1 cellular context compared by ENCODE assay signal in the genomic region with DNA sequence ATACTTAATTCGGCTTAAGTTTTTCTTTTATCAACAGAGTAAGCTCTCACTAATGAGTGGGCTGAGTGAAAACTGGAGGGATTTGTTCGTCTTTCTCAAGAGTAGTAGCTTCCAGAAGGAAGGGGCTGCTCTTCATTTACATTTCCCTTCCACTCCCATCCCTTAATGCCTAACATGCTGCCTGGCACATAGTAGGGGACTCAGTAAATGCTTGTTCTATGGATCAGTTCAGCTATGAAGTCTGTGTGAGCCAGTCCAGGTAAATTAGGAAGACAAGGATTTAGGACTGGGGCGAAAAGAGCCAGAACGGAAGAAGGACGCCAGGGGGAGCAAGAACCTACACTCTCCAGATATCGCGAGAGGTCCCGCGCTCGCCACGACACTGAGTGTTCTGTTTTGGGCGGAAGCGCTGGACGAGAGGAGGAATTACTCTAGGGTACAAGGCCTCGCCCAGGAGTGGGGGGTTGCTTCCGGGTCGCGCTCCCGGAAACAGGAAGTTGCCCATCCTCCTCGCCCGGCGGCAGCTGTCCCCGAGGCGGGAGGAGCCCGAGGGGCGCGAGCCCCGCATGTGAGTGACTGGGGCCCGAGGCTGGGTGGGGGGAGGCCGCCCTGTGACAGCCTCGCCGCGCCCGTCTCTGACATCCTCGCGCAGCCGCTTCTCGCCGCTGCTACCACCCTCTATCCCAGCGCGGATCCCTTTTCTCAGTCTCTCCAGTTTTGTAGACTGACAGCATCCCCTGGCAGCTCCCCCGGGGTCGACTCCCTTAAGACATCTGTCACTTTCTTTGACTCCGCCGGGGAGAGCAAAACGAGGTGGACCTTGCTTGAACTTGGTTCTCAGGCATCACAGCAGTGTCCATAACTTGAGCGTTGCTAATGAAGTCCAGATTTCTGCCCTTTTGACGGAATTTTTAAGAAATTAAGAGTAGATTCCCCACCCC.
TF ChIP-seq lines count a peak whose summit lies in the region.

A gene with protein sequence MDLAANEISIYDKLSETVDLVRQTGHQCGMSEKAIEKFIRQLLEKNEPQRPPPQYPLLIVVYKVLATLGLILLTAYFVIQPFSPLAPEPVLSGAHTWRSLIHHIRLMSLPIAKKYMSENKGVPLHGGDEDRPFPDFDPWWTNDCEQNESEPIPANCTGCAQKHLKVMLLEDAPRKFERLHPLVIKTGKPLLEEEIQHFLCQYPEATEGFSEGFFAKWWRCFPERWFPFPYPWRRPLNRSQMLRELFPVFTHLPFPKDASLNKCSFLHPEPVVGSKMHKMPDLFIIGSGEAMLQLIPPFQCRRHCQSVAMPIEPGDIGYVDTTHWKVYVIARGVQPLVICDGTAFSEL (plus strand): TSS at position 492 of the 941 bp plus-strand sequence. CDS start 13,493 bp downstream, outside the sequence.

TF ChIP-seq in GM12878, 131 proteins besides CTCF, POLR2A, EP300 and RAD21 (continued from another document and continues in another):
- TF ChIP-seq, protein P1, sequence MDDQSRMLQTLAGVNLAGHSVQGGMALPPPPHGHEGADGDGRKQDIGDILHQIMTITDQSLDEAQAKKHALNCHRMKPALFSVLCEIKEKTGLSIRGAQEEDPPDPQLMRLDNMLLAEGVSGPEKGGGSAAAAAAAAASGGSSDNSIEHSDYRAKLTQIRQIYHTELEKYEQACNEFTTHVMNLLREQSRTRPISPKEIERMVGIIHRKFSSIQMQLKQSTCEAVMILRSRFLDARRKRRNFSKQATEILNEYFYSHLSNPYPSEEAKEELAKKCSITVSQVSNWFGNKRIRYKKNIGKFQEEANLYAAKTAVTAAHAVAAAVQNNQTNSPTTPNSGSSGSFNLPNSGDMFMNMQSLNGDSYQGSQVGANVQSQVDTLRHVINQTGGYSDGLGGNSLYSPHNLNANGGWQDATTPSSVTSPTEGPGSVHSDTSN (IDR thresholded peaks at IDR 0.05; ENCODE audit: insufficient replicate concordance, low read depth, low read length), result no peak
- TF ChIP-seq CEBPB (IDR thresholded peaks at IDR 0.05; ENCODE audit: borderline replicate concordance in 1 of 2, low read depth in 2 of 2, low read length in 2 of 2) (no peak), RFX5 (IDR thresholded peaks at IDR 0.05; ENCODE audit: low read depth, low read length) (peak; percentile 8; the same call in 1 of the 2 replicates), KLF5 (IDR thresholded peaks at IDR 0.05; ENCODE audit: partially characterized antibody) (peak; percentile 89), FOS (IDR thresholded peaks at IDR 0.05; ENCODE audit: borderline replicate concordance, extremely low read depth, insufficient read length) (no peak), MEF2A (IDR thresholded peaks at IDR 0.05; ENCODE audit: insufficient read depth, low read depth, low read length) (0 out of 2 replicates have a peak, but pooled peaks have one; percentile 43), SIX5 (IDR thresholded peaks at IDR 0.05; ENCODE audit: low read depth, low read length, severe bottlenecking) (peak; percentile 61), ZBED1 (IDR thresholded peaks at IDR 0.05; ENCODE audit: borderline replicate concordance) (peak; percentile 96; the same call in 1 of the 2 replicates), SP1 (IDR thresholded peaks at IDR 0.05; ENCODE audit: low read depth, low read length) (peak; percentile 42), IKZF1 (conservative IDR thresholded peaks at IDR 0.05) (peak; percentile 95), CREM (IDR thresholded peaks at IDR 0.05; ENCODE audit: low read depth) (peak; percentile 78), MTA3 (IDR thresholded peaks at IDR 0.05; ENCODE audit: borderline replicate concordance, low read length) (no peak), LARP7 (IDR thresholded peaks at IDR 0.05) (peak; percentile 87; the same call in 1 of the 2 replicates), MYC (IDR thresholded peaks at IDR 0.05; ENCODE audit: insufficient read depth, insufficient read length, insufficient replicate concordance, low read length, severe bottlenecking) (no peak), BACH1 (IDR thresholded peaks at IDR 0.05; ENCODE audit: borderline replicate concordance) (peak; percentile 84), FOXK2 (IDR thresholded peaks at IDR 0.05) (peak; percentile 78), MYB (IDR thresholded peaks at IDR 0.05; ENCODE audit: borderline replicate concordance, low read depth, low read length) (no peak), NR2C1 (IDR thresholded peaks at IDR 0.05) (peak; percentile 98), SUPT20H (IDR thresholded peaks at IDR 0.05; ENCODE audit: borderline replicate concordance, control insufficient read depth, low read depth, low read length) (no peak), POU2F2 (IDR thresholded peaks at IDR 0.05; ENCODE audit: borderline replicate concordance, low read depth, low read length) (peak; percentile 52; the same call in 2 of the 3 replicates), ETV6 (conservative IDR thresholded peaks at IDR 0.05 in 1 of 2, IDR thresholded peaks at IDR 0.05 in 1 of 2; ENCODE audit: borderline replicate concordance in 1 of 2, low read depth in 1 of 2) (peak in 1 of 2 experiments; percentile 98; a peak in 2 of 4 replicates), BMI1 (IDR thresholded peaks at IDR 0.05; ENCODE audit: borderline replicate concordance) (no peak), ZZZ3 (IDR thresholded peaks at IDR 0.05; ENCODE audit: control insufficient read depth, insufficient read length, low read depth) (no peak), HCFC1 (IDR thresholded peaks at IDR 0.05; ENCODE audit: low read length) (peak; percentile 79), JUNB (IDR thresholded peaks at IDR 0.05) (no peak), POLR2AphosphoS5 (IDR thresholded peaks at IDR 0.05; ENCODE audit: low read length) (peak; percentile 83), HDAC2 (IDR thresholded peaks at IDR 0.05) (no peak)
- TF ChIP-seq, protein P2, sequence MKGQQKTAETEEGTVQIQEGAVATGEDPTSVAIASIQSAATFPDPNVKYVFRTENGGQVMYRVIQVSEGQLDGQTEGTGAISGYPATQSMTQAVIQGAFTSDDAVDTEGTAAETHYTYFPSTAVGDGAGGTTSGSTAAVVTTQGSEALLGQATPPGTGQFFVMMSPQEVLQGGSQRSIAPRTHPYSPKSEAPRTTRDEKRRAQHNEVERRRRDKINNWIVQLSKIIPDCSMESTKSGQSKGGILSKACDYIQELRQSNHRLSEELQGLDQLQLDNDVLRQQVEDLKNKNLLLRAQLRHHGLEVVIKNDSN (IDR thresholded peaks at IDR 0.05; ENCODE audit: borderline replicate concordance, extremely low read length, insufficient read depth, low read depth, low read length), result no peak
- TF ChIP-seq, protein P3, sequence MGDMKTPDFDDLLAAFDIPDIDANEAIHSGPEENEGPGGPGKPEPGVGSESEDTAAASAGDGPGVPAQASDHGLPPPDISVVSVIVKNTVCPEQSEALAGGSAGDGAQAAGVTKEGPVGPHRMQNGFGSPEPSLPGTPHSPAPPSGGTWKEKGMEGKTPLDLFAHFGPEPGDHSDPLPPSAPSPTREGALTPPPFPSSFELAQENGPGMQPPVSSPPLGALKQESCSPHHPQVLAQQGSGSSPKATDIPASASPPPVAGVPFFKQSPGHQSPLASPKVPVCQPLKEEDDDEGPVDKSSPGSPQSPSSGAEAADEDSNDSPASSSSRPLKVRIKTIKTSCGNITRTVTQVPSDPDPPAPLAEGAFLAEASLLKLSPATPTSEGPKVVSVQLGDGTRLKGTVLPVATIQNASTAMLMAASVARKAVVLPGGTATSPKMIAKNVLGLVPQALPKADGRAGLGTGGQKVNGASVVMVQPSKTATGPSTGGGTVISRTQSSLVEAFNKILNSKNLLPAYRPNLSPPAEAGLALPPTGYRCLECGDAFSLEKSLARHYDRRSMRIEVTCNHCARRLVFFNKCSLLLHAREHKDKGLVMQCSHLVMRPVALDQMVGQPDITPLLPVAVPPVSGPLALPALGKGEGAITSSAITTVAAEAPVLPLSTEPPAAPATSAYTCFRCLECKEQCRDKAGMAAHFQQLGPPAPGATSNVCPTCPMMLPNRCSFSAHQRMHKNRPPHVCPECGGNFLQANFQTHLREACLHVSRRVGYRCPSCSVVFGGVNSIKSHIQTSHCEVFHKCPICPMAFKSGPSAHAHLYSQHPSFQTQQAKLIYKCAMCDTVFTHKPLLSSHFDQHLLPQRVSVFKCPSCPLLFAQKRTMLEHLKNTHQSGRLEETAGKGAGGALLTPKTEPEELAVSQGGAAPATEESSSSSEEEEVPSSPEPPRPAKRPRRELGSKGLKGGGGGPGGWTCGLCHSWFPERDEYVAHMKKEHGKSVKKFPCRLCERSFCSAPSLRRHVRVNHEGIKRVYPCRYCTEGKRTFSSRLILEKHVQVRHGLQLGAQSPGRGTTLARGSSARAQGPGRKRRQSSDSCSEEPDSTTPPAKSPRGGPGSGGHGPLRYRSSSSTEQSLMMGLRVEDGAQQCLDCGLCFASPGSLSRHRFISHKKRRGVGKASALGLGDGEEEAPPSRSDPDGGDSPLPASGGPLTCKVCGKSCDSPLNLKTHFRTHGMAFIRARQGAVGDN (IDR thresholded peaks at IDR 0.05), result peak; percentile 81
- TF ChIP-seq, protein P4, sequence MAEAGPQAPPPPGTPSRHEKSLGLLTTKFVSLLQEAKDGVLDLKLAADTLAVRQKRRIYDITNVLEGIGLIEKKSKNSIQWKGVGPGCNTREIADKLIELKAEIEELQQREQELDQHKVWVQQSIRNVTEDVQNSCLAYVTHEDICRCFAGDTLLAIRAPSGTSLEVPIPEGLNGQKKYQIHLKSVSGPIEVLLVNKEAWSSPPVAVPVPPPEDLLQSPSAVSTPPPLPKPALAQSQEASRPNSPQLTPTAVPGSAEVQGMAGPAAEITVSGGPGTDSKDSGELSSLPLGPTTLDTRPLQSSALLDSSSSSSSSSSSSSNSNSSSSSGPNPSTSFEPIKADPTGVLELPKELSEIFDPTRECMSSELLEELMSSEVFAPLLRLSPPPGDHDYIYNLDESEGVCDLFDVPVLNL (IDR thresholded peaks at IDR 0.05; ENCODE audit: low read depth, low read length), result no peak
- TF ChIP-seq, protein P5, sequence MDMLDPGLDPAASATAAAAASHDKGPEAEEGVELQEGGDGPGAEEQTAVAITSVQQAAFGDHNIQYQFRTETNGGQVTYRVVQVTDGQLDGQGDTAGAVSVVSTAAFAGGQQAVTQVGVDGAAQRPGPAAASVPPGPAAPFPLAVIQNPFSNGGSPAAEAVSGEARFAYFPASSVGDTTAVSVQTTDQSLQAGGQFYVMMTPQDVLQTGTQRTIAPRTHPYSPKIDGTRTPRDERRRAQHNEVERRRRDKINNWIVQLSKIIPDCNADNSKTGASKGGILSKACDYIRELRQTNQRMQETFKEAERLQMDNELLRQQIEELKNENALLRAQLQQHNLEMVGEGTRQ (IDR thresholded peaks at IDR 0.05; ENCODE audit: borderline replicate concordance, low read depth, low read length), result no peak
- TF ChIP-seq, protein P6, sequence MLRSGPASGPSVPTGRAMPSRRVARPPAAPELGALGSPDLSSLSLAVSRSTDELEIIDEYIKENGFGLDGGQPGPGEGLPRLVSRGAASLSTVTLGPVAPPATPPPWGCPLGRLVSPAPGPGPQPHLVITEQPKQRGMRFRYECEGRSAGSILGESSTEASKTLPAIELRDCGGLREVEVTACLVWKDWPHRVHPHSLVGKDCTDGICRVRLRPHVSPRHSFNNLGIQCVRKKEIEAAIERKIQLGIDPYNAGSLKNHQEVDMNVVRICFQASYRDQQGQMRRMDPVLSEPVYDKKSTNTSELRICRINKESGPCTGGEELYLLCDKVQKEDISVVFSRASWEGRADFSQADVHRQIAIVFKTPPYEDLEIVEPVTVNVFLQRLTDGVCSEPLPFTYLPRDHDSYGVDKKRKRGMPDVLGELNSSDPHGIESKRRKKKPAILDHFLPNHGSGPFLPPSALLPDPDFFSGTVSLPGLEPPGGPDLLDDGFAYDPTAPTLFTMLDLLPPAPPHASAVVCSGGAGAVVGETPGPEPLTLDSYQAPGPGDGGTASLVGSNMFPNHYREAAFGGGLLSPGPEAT (IDR thresholded peaks at IDR 0.05; ENCODE audit: low read depth), result peak; percentile 67
- TF ChIP-seq, protein P7, sequence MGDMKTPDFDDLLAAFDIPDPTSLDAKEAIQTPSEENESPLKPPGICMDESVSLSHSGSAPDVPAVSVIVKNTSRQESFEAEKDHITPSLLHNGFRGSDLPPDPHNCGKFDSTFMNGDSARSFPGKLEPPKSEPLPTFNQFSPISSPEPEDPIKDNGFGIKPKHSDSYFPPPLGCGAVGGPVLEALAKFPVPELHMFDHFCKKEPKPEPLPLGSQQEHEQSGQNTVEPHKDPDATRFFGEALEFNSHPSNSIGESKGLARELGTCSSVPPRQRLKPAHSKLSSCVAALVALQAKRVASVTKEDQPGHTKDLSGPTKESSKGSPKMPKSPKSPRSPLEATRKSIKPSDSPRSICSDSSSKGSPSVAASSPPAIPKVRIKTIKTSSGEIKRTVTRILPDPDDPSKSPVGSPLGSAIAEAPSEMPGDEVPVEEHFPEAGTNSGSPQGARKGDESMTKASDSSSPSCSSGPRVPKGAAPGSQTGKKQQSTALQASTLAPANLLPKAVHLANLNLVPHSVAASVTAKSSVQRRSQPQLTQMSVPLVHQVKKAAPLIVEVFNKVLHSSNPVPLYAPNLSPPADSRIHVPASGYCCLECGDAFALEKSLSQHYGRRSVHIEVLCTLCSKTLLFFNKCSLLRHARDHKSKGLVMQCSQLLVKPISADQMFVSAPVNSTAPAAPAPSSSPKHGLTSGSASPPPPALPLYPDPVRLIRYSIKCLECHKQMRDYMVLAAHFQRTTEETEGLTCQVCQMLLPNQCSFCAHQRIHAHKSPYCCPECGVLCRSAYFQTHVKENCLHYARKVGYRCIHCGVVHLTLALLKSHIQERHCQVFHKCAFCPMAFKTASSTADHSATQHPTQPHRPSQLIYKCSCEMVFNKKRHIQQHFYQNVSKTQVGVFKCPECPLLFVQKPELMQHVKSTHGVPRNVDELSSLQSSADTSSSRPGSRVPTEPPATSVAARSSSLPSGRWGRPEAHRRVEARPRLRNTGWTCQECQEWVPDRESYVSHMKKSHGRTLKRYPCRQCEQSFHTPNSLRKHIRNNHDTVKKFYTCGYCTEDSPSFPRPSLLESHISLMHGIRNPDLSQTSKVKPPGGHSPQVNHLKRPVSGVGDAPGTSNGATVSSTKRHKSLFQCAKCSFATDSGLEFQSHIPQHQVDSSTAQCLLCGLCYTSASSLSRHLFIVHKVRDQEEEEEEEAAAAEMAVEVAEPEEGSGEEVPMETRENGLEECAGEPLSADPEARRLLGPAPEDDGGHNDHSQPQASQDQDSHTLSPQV (IDR thresholded peaks at IDR 0.05), result 0 out of 2 replicates have a peak, but pooled peaks have one; percentile 14
- TF ChIP-seq, protein P8, sequence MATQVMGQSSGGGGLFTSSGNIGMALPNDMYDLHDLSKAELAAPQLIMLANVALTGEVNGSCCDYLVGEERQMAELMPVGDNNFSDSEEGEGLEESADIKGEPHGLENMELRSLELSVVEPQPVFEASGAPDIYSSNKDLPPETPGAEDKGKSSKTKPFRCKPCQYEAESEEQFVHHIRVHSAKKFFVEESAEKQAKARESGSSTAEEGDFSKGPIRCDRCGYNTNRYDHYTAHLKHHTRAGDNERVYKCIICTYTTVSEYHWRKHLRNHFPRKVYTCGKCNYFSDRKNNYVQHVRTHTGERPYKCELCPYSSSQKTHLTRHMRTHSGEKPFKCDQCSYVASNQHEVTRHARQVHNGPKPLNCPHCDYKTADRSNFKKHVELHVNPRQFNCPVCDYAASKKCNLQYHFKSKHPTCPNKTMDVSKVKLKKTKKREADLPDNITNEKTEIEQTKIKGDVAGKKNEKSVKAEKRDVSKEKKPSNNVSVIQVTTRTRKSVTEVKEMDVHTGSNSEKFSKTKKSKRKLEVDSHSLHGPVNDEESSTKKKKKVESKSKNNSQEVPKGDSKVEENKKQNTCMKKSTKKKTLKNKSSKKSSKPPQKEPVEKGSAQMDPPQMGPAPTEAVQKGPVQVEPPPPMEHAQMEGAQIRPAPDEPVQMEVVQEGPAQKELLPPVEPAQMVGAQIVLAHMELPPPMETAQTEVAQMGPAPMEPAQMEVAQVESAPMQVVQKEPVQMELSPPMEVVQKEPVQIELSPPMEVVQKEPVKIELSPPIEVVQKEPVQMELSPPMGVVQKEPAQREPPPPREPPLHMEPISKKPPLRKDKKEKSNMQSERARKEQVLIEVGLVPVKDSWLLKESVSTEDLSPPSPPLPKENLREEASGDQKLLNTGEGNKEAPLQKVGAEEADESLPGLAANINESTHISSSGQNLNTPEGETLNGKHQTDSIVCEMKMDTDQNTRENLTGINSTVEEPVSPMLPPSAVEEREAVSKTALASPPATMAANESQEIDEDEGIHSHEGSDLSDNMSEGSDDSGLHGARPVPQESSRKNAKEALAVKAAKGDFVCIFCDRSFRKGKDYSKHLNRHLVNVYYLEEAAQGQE (IDR thresholded peaks at IDR 0.05; ENCODE audit: low read depth, low read length), result no peak
